ENCODE assay signal across 1 cellular context in the genomic region with DNA sequence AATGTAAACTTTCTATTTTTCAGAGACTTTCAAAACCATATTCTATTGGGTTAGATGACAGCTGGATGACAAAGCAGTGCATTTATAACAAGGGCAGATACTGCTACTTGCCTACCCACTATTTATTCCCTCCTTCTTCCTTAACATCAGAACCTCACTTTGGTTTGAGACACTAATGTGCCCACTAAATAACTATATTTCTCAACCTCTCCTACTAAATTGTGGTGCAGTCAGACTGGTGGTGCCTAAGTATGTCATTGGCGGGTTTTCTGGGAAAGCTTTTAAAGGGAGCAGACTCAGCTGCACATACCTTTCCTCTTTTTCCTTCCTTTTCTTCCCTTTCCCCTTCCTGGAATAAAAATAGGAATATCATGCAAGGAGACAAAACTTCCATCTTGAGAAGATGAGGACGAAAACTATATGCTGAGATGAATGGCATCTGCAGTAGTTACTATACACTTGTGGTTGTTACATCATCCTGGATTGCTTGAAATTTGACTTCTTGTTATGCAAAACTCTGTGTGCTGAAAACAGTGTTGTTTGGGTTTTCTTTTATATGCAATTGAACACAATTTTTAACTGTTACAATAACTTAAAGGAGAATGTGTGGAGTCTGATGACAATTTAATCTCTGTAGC.
TF ChIP-seq lines count a peak whose summit lies in the region.

No MANE protein-coding gene starts in this region.

TF ChIP-seq in GM23338, 12 proteins besides CTCF, POLR2A, EP300 and RAD21 (continued from another document):
- TF ChIP-seq NANOG (IDR thresholded peaks at IDR 0.05; ENCODE audit: borderline replicate concordance): peak; percentile 57; the same call in 1 of the 2 replicates
- no peak for TF ChIP-seq ZNF331 (CRISPR knock-in tag; IDR thresholded peaks at IDR 0.05; ENCODE audit: low read depth)
